33 cellular contexts compared by ENCODE assay signal in genomic region chr9:26658476-26658875, GRCh38.
A peak's percentile ranks its signal among the peaks of the same experiment; 100 is the strongest.
DNase-seq lines count a peak whose midpoint lies in the region; ATAC-seq and TF ChIP-seq lines count a peak whose summit lies in the region.
"Had no signal": no experiment of that assay in that cellular context is flagged by ENCODE, and none has a peak within 500 bp of the region (broad histone marks: within the 10 kb centered on the region; RNA-seq: fewer than 3 reads in every experiment).

No MANE protein-coding gene starts in this region.

- H3K9ac ChIP-seq in neural progenitor cell (no peak overlapping the region), neuronal stem cell (ENCODE audit: low read depth, low read length, poor library complexity) (no peak overlapping the region)
- H3K9ac ChIP-seq: BLaER1; BLaER1 treated with 17β-estradiol and CSF1 and Interleukin-3, amounts not matched to agents 10 nM and 100 nM had no signal

- H3K23ac ChIP-seq in neuronal stem cell (ENCODE audit: low read depth, low read length, poor library complexity), result no peak overlapping the region

- peak; percentile 30; the same call in 2 of the 3 replicates for ATAC-seq in GM23338
- ATAC-seq in naive thymus-derived CD8-positive, alpha-beta T cell, result no peak
- ATAC-seq: A549; CD8-positive, alpha-beta T cell had no signal

- no peak overlapping the region for H3K18ac ChIP-seq in neuronal stem cell (ENCODE audit: low read length)

- DNase-seq in GM23338 (ENCODE audit: low spot score), result no peak
- peak; percentile 67 for DNase-seq in neural progenitor cell (ENCODE audit: low spot score)
- DNase-seq in neuronal stem cell (ENCODE audit: low spot score), result peak; percentile 59
- no peak for DNase-seq in effector memory CD4-positive, alpha-beta T cell
- DNase-seq in amygdala (lab: John Stamatoyannopoulos, UW), result no peak
- no peak for DNase-seq in naive thymus-derived CD8-positive, alpha-beta T cell
- DNase-seq: 8988T; ACHN; AML-193; BE2C; C1 segment of cervical spinal cord; Caco-2; Calu3; CD4-positive, alpha-beta memory T cell; CD4-positive, alpha-beta T cell; CD4-positive, CD25-positive, alpha-beta regulatory T cell; CD8-positive, alpha-beta memory T cell; CD8-positive, alpha-beta T cell; COR-L47; DMS 273 treated with DMSO at 0.1 percent for 48 hours; DMS153; DMS53; DMS79; DMS79 treated with DMSO at 0.1 percent for 48 hours; DND-41; EL had no signal

- H3K4me3 Mint-ChIP-seq in GM23338, result no peak overlapping the region
- H3K4me3 Mint-ChIP-seq in neural progenitor cell, result no peak overlapping the region
- H3K4me3 Mint-ChIP-seq in naive thymus-derived CD8-positive, alpha-beta T cell, result no peak overlapping the region
- H3K4me3 Mint-ChIP-seq: B cell; CD14-positive monocyte; CD4-positive, alpha-beta memory T cell; CD4-positive, alpha-beta T cell; CD4-positive, CD25-positive, alpha-beta regulatory T cell; CD8-positive, alpha-beta memory T cell; CD8-positive, alpha-beta T cell had no signal

- H3K36me3 ChIP-seq in GM23338 (ENCODE audit: insufficient read depth), result no peaks in the 10 kb centered on the region
- no peaks in the 10 kb centered on the region for H3K36me3 ChIP-seq in neural progenitor cell
- no peaks in the 10 kb centered on the region for H3K36me3 ChIP-seq in neuronal stem cell (replicated peaks in 1 of 2; ENCODE audit: control insufficient read depth in 2 of 2, insufficient read depth in 2 of 2, low read length in 2 of 2)
- no peaks in the 10 kb centered on the region for H3K36me3 ChIP-seq in effector memory CD4-positive, alpha-beta T cell (ENCODE audit: control insufficient read depth, insufficient read depth, low read length)
- H3K36me3 ChIP-seq: BE2C; BLaER1; BLaER1 treated with 17β-estradiol and CSF1 and Interleukin-3, amounts not matched to agents 10 nM and 100 nM had no signal

- H3K9me3 Mint-ChIP-seq in GM23338, result peaks cover 10% of the 10 kb centered on the region
- peaks cover 10% of the 10 kb centered on the region for H3K9me3 Mint-ChIP-seq in neural progenitor cell
- peaks cover 0 to 9% (median 4%) of the 10 kb centered on the region in 9 donors for H3K9me3 Mint-ChIP-seq in naive thymus-derived CD8-positive, alpha-beta T cell
- H3K9me3 Mint-ChIP-seq: CD4-positive, alpha-beta T cell; CD8-positive, alpha-beta T cell had no signal

- no peak overlapping the region for H3K14ac ChIP-seq in neuronal stem cell (ENCODE audit: low read length)

- H3K36me3 Mint-ChIP-seq in GM23338 (ENCODE audit: low read depth), result peaks cover 7% of the 10 kb centered on the region; the same call in 2 of the 3 replicates
- no peaks in the 10 kb centered on the region for H3K36me3 Mint-ChIP-seq in neural progenitor cell
- no peaks in the 10 kb centered on the region for H3K36me3 Mint-ChIP-seq in naive thymus-derived CD8-positive, alpha-beta T cell
- H3K36me3 Mint-ChIP-seq: CD14-positive monocyte; CD4-positive, alpha-beta memory T cell; CD4-positive, CD25-positive, alpha-beta regulatory T cell; CD8-positive, alpha-beta memory T cell; CD8-positive, alpha-beta T cell had no signal

- H3K27me3 Mint-ChIP-seq in GM23338 (ENCODE audit: insufficient read depth, low read depth, poor library complexity) (no peaks in the 10 kb centered on the region), neural progenitor cell (ENCODE audit: insufficient read depth, low read depth) (peaks cover 8% of the 10 kb centered on the region)
- H3K27me3 Mint-ChIP-seq in naive thymus-derived CD8-positive, alpha-beta T cell, result peaks cover 0 to 16% (median 10%) of the 10 kb centered on the region in 5 donors
- H3K27me3 Mint-ChIP-seq: B cell; CD4-positive, alpha-beta memory T cell; CD4-positive, alpha-beta T cell; CD4-positive, CD25-positive, alpha-beta regulatory T cell; CD8-positive, alpha-beta memory T cell had no signal

- no peak overlapping the region for H2BK5ac ChIP-seq in neuronal stem cell (ENCODE audit: low read length)

- H4K8ac ChIP-seq in neuronal stem cell (ENCODE audit: low read depth, low read length), result no peak overlapping the region

- H3K9me2 ChIP-seq in GM23338 (ENCODE audit: insufficient read depth), result no peaks in the 10 kb centered on the region

- no peak overlapping the region for H2BK15ac ChIP-seq in neuronal stem cell (ENCODE audit: low read length)

- no peak overlapping the region for H4K91ac ChIP-seq in neuronal stem cell (ENCODE audit: low read depth, low read length, poor library complexity)

- H2BK120ac ChIP-seq in neuronal stem cell (ENCODE audit: low read depth, low read length), result no peak overlapping the region

- H4K20me1 ChIP-seq in GM23338 (replicated peaks; ENCODE audit: insufficient read depth) (no peaks in the 10 kb centered on the region), neural progenitor cell (ENCODE audit: low read depth) (no peaks in the 10 kb centered on the region)
- H4K20me1 ChIP-seq: BLaER1; BLaER1 treated with 17β-estradiol and CSF1 and Interleukin-3, amounts not matched to agents 10 nM and 100 nM had no signal

- WGBS in neuronal stem cell (ENCODE audit: extremely low coverage in 2 of 2, insufficient read length in 2 of 2, insufficient replicate concordance in 1 of 2), 2 donors, result no CpG with 5 or more reads among the region's 3 CpGs

- H3K27ac ChIP-seq in GM23338 (ENCODE audit: low read depth), result no peak overlapping the region
- no peak overlapping the region for H3K27ac ChIP-seq in neural progenitor cell
- H3K27ac ChIP-seq in neuronal stem cell (replicated peaks; ENCODE audit: low read length), result no peak overlapping the region
- no peak overlapping the region for H3K27ac ChIP-seq in effector memory CD4-positive, alpha-beta T cell (ENCODE audit: insufficient read depth, low read length, poor library complexity, severe bottlenecking)
- H3K27ac ChIP-seq: 22Rv1; A549; BLaER1; BLaER1 treated with 17β-estradiol and CSF1 and Interleukin-3, amounts not matched to agents 10 nM and 100 nM; C4-2B had no signal

- H3K9me3 ChIP-seq in neural progenitor cell (ENCODE audit: low read depth) (no peaks in the 10 kb centered on the region), neuronal stem cell (replicated peaks in 1 of 2; ENCODE audit: control insufficient read depth in 2 of 2, insufficient read depth in 1 of 2, low read depth in 1 of 2, low read length in 2 of 2) (peaks cover 2 to 4% of the 10 kb centered on the region in 2 donors)
- no peaks in the 10 kb centered on the region for H3K9me3 ChIP-seq in effector memory CD4-positive, alpha-beta T cell (ENCODE audit: control insufficient read depth, low read length)
- H3K9me3 ChIP-seq: A549, BE2C, Caco-2 had no signal

- H3K79me1 ChIP-seq in neuronal stem cell (ENCODE audit: low read depth, low read length), result no peaks in the 10 kb centered on the region

- H2BK12ac ChIP-seq in neuronal stem cell (ENCODE audit: low read length), result no peak overlapping the region

- no peak overlapping the region for H3K27ac Mint-ChIP-seq in GM23338
- H3K27ac Mint-ChIP-seq in neural progenitor cell, result no peak overlapping the region
- no peak overlapping the region for H3K27ac Mint-ChIP-seq in naive thymus-derived CD8-positive, alpha-beta T cell
- H3K27ac Mint-ChIP-seq: B cell; CD14-positive monocyte; CD4-positive, alpha-beta memory T cell; CD4-positive, alpha-beta T cell; CD4-positive, CD25-positive, alpha-beta regulatory T cell; CD8-positive, alpha-beta memory T cell; CD8-positive, alpha-beta T cell had no signal

- H3K4ac ChIP-seq in neuronal stem cell (ENCODE audit: low read length), result no peak overlapping the region

- H3K4me1 ChIP-seq in GM23338 (ENCODE audit: insufficient read depth) (no peaks in the 10 kb centered on the region), neural progenitor cell (peaks cover 29% of the 10 kb centered on the region), neuronal stem cell (ENCODE audit: control insufficient read depth in 2 of 2, insufficient read depth in 1 of 2, low read depth in 1 of 2, low read length in 2 of 2) (peaks cover 10 to 12% of the 10 kb centered on the region in 2 donors)
- H3K4me1 ChIP-seq in effector memory CD4-positive, alpha-beta T cell (ENCODE audit: control insufficient read depth, insufficient read depth, low read length, poor library complexity, severe bottlenecking), result no peaks in the 10 kb centered on the region
- H3K4me1 ChIP-seq: A549, Caco-2 had no signal

- H2AFZ ChIP-seq in GM23338, result no peak overlapping the region
- H2AFZ ChIP-seq in neural progenitor cell (replicated peaks), result no peak overlapping the region
- H2AFZ ChIP-seq in neuronal stem cell (ENCODE audit: low read length), result peak overlapping the region; percentile 64

- H3K4me1 Mint-ChIP-seq in GM23338, result peaks cover 6% of the 10 kb centered on the region; the same call in 2 of the 3 replicates
- peaks cover 28% of the 10 kb centered on the region for H3K4me1 Mint-ChIP-seq in neural progenitor cell
- no peaks in the 10 kb centered on the region for H3K4me1 Mint-ChIP-seq in naive thymus-derived CD8-positive, alpha-beta T cell
- H3K4me1 Mint-ChIP-seq: B cell; CD14-positive monocyte; CD4-positive, alpha-beta memory T cell; CD4-positive, CD25-positive, alpha-beta regulatory T cell; CD8-positive, alpha-beta memory T cell had no signal

- H3K79me2 ChIP-seq in GM23338 (replicated peaks; ENCODE audit: insufficient read depth) (no peaks in the 10 kb centered on the region), neural progenitor cell (ENCODE audit: low read depth) (no peaks in the 10 kb centered on the region)

- H3K4me3 ChIP-seq in GM23338 (no peak overlapping the region), neural progenitor cell (no peak overlapping the region), neuronal stem cell (ENCODE audit: low read length in 2 of 2) (no peak overlapping the region)
- no peak overlapping the region for H3K4me3 ChIP-seq in effector memory CD4-positive, alpha-beta T cell (ENCODE audit: insufficient read depth, low read depth, low read length, poor library complexity, severe bottlenecking)
- H3K4me3 ChIP-seq: A549; BLaER1; BLaER1 treated with 17β-estradiol and CSF1 and Interleukin-3, amounts not matched to agents 10 nM and 100 nM had no signal

- POLR2A ChIA-PET in naive thymus-derived CD8-positive, alpha-beta T cell (lab: Charles Lee), result no interaction called here

- H2AK5ac ChIP-seq in neuronal stem cell (ENCODE audit: low read depth, low read length), result no peak overlapping the region

- no peak overlapping the region for H3K4me2 ChIP-seq in GM23338
- peak overlapping the region; percentile 42 for H3K4me2 ChIP-seq in neural progenitor cell
- H3K4me2 ChIP-seq in neuronal stem cell (ENCODE audit: insufficient read depth, low read length, poor library complexity, severe bottlenecking), result no peak overlapping the region
- H3K4me2 ChIP-seq: A549, BLaER1 had no signal

- H3K27me3 ChIP-seq in GM23338 (ENCODE audit: insufficient read depth) (no peaks in the 10 kb centered on the region), neural progenitor cell (no peaks in the 10 kb centered on the region), neuronal stem cell (ENCODE audit: control insufficient read depth in 3 of 3, insufficient read depth in 3 of 3, low read depth in 1 of 3, low read length in 3 of 3) (peaks cover 0 to 5% (median 0%) of the 10 kb centered on the region in 3 experiments)
- no peaks in the 10 kb centered on the region for H3K27me3 ChIP-seq in effector memory CD4-positive, alpha-beta T cell (replicated peaks; ENCODE audit: control insufficient read depth, insufficient read depth, low read length, poor library complexity, severe bottlenecking)
- H3K27me3 ChIP-seq: BE2C; BLaER1; BLaER1 treated with 17β-estradiol and CSF1 and Interleukin-3, amounts not matched to agents 10 nM and 100 nM had no signal

- TF ChIP-seq CTCF in GM23338 (conservative IDR thresholded peaks at IDR 0.05; ENCODE audit: low read depth in 2 of 2), result no peak
- no peak for TF ChIP-seq CTCF in neural progenitor cell (IDR thresholded peaks at IDR 0.05)

- H3F3A ChIP-seq in GM23338 (replicated peaks; ENCODE audit: low read depth), result no peaks in the 10 kb centered on the region
- peaks cover 6% of the 10 kb centered on the region for H3F3A ChIP-seq in neural progenitor cell (ENCODE audit: low read depth)

Comparison
In these comparisons a context has a peak if more than half of its experiments do, and no peak if none do; other contexts are left out.
1. DNase-seq: peak in neural progenitor cell (single experiment) and neuronal stem cell (single experiment); none in GM23338 (single experiment), effector memory CD4-positive, alpha-beta T cell (0 of 3), amygdala (0 of 56) and naive thymus-derived CD8-positive, alpha-beta T cell (0 of 10).